Comparison of ENCODE assay signal across 7 cellular contexts in the genomic region with DNA sequence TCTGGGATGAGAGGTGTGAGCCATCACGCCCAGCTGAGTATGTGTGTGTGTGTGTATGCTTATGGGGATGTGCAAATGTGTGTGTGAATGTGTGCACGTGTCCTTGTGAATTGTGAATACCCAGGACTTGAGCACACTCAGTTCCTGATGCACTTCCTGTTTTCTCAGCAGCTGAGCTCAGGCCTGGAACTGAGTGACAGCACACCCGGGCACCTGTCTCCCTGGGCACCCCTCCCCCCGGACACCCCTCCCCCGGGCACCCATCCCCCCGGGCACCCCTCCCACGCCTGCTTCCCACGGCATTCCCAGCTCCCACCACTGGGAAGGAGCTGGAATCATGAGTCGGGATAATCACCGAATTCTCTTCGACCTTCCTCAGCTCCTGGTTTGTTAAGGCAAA.
DNase-seq lines count a peak whose midpoint lies in the region; ATAC-seq and TF ChIP-seq lines count a peak whose summit lies in the region.
"Not testable (repeated sequence)": the region's sequence is repeated elsewhere in the genome, so short reads cannot be mapped to it uniquely, and the experiment has no call there.

No MANE protein-coding gene starts in this region.

- intact Hi-C loops in head of caudate nucleus (cut with DNase I); right cardiac atrium (cut with DNase I); mucosa of descending colon (cut with DNase I, micrococcal nuclease); aorta (cut with DNase I): not testable (repeated sequence)

- H3K4me1 ChIP-seq in right cardiac atrium (ENCODE audit: control insufficient read depth, insufficient read depth, low read length); mucosa of descending colon (ENCODE audit: low read depth); aorta (ENCODE audit: control insufficient read depth in 1 of 2, insufficient read depth in 2 of 2, low read length in 2 of 2): not testable (repeated sequence)

- TF ChIP-seq CTCF in mucosa of descending colon (IDR thresholded peaks at IDR 0.05) = not testable (repeated sequence)

- not testable (repeated sequence) for H3K36me3 ChIP-seq in mucosa of descending colon (ENCODE audit: low read depth); aorta (ENCODE audit: control insufficient read depth in 1 of 2, insufficient read depth in 2 of 2, low read length in 1 of 2)

- ATAC-seq in right cardiac atrium; mucosa of descending colon; aorta (ENCODE audit: low FRiP score): not testable (repeated sequence)

- not testable (repeated sequence) for H3K27me3 ChIP-seq in right cardiac atrium (ENCODE audit: control insufficient read depth, insufficient read depth); aorta (ENCODE audit: control insufficient read depth in 1 of 2, insufficient read depth in 2 of 2, low read length in 1 of 2)

- H3K4me3 ChIP-seq in right cardiac atrium (ENCODE audit: low read length); mucosa of descending colon; aorta (ENCODE audit: low read length in 2 of 2): not testable (repeated sequence)

- not testable (repeated sequence) for H3K27ac ChIP-seq in right cardiac atrium (ENCODE audit: low read length); aorta (ENCODE audit: low read depth in 1 of 2, low read length in 2 of 2)

- peak; percentile 0 for DNase-seq in RPMI8226
- DNase-seq in activated effector memory CD4-positive, alpha-beta T cell treated with anti-CD3 and anti-CD28 coated beads, Interleukin-2, amount 50 U/mL, for 16 hours = peak; percentile 17
- peak in 22 of 42 donors; percentile 0 to 41 (median 9) for DNase-seq in head of caudate nucleus
- peak; percentile 0 to 36 (median 0) for DNase-seq in right cardiac atrium
- peak in 2 of 3 donors; percentile 4 to 28 for DNase-seq in mucosa of descending colon
- peak; percentile 0 for DNase-seq in stimulated activated CD4-positive, alpha-beta T cell treated with anti-CD3 and anti-CD28 coated beads, Interleukin-4, amount 100 ng/mL, for 24 hours
- peak; percentile 21 to 26 for DNase-seq in aorta

- 70% methylated on average over 6 of the region's 11 CpGs for WGBS in right cardiac atrium
- 65 to 74% methylated on average over 5 to 8 of the region's 11 CpGs for WGBS in aorta, 2 donors

- H3K9me3 ChIP-seq in right cardiac atrium (ENCODE audit: control insufficient read depth, low read length); mucosa of descending colon; aorta (ENCODE audit: control insufficient read depth, low read length): not testable (repeated sequence)
